Comparison of ENCODE assay signal across 1 cellular context in the genomic region with DNA sequence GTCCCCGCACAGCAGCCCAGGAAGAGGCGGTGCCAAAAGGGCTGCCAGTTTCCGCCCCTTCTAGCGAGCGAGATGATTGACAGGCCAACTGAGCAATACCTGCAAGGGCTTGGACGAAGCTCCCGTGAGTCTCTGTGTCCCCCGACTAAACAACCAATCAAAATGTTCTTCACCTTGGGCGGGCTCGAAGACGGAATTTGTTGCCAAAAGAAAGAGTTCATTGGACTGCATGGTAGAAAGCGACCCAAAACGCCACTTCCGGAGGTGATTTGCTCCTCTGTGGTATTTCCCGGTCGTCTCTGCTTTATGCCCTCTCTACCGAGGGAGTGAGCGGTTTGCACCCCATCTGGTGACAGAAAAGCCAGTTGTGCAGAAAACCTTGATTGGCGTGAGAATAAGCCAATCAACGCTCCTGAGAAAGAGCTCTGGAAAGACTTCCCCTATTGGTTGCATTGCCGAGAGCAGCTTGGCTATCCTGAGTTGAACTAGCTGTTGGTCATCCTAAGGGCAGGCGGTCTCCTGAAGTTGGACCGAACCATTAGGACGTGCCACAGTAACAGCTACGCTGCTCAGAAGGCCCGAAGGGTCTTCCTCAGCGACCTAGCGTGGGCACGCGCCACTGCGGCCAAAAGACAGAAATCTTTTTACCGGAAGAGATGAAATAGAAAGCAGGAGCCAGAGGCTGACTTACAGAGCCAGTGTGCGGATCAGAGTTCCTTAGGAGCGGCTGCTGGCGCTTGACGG.
TF ChIP-seq lines count a peak whose summit lies in the region.

No MANE protein-coding gene starts in this region.

TF ChIP-seq in SK-N-SH, 30 proteins besides CTCF, POLR2A, EP300 and RAD21 (continued from another document):
- TF ChIP-seq USF1 (IDR thresholded peaks at IDR 0.05; ENCODE audit: borderline replicate concordance, low read depth): no peak
- peak; percentile 95 for TF ChIP-seq POLR2AphosphoS5 (IDR thresholded peaks at IDR 0.05; ENCODE audit: low read depth, low read length)
- no peak for TF ChIP-seq FOSL2 (IDR thresholded peaks at IDR 0.05; ENCODE audit: borderline replicate concordance, low read depth)
